ENCODE assay signal across 23 cellular contexts in the genomic region with DNA sequence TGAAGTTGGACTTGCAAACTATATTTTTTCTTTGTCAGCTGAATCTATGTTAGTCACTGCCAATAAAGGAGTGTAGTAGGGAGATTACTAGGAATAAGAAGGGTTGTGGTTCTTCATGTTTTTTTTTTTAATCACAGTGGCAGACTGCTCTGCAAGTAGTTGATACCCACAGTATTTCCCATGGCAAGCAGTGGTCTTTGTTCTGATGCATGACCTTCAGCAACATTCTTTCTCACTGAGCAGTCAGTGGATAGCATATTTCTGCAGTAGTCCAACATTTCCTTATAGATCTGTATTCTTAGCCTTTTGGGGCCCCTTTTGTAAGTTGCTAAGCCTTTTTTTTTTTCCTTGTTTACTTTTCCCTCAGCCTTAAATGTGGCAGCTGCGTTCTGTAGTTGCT.
DNase-seq lines count a peak whose midpoint lies in the region; ATAC-seq and TF ChIP-seq lines count a peak whose summit lies in the region.
"Had no signal": no experiment of that assay in that cellular context is flagged by ENCODE, and none has a peak within 500 bp of the region (broad histone marks: within the 10 kb centered on the region; RNA-seq: fewer than 3 reads in every experiment).

No MANE protein-coding gene starts in this region.

- in situ Hi-C loops in astrocyte of the spinal cord (cut with HindIII; ENCODE audit: low sequenced_read_pairs): no loop called here

- DNase-seq in AG10803 (ENCODE audit: low read depth) (peak; percentile 26), HT1080 (ENCODE audit: low read depth) (peak; percentile 68), astrocyte of the spinal cord (ENCODE audit: low read depth, low spot score) (peak; percentile 11), retinal pigment epithelial cell (ENCODE audit: low read depth) (peak; percentile 92), T-helper 1 cell (no peak)
- DNase-seq: C1 segment of cervical spinal cord; CD4-positive, alpha-beta memory T cell; COR-L47; EL; GDM1; HCEC 1CT; NCI-H1048; NCI-H1417; NCI-H1694; NCI-H2029 treated with DMSO at 0.1 percent for 48 hours; NCI-H446 treated with DMSO at 0.1 percent for 48 hours; NCI-H526; Right ventricle myocardium superior; RPMI8226 had no signal

- H3K4me3 ChIP-seq in AG10803 (ENCODE audit: low read length) (no peak overlapping the region), astrocyte of the spinal cord (ENCODE audit: low read depth, low read length) (no peak overlapping the region), retinal pigment epithelial cell (ENCODE audit: low read length) (no peak overlapping the region)
- H3K4me3 ChIP-seq: GM23338 had no signal

- TF ChIP-seq CTCF in AG10803 (conservative IDR thresholded peaks at IDR 0.05; ENCODE audit: low read length) (no peak), astrocyte of the spinal cord (IDR thresholded peaks at IDR 0.05; ENCODE audit: low read depth, low read length) (no peak), retinal pigment epithelial cell (conservative IDR thresholded peaks at IDR 0.05; ENCODE audit: low read depth, low read length) (no peak)

- ATAC-seq in HG02610 (IDR thresholded peaks at IDR 0.05; ENCODE audit: unreplicated experiment) (no peak), GM18870 (IDR thresholded peaks at IDR 0.05; ENCODE audit: unreplicated experiment) (no peak), SK-N-SH treated with all-trans-retinoic acid at 6 μM for 48 hours (no peak)
- ATAC-seq: GM23338 had no signal

TF ChIP-seq in SK-N-SH treated with all-trans-retinoic acid at 6 μM for 48 hours, 23 proteins besides CTCF, POLR2A, EP300 and RAD21:
- no peak for TF ChIP-seq BACH2 (CRISPR knock-in tag; IDR thresholded peaks at IDR 0.05; ENCODE audit: borderline replicate concordance)
- no peak for TF ChIP-seq CSDC2 (CRISPR knock-in tag; IDR thresholded peaks at IDR 0.05)
- no peak for TF ChIP-seq ZNF565 (CRISPR knock-in tag; conservative IDR thresholded peaks at IDR 0.05; ENCODE audit: low read depth)
- no peak for TF ChIP-seq SNAI2 (CRISPR knock-in tag; IDR thresholded peaks at IDR 0.05)
- no peak for TF ChIP-seq GLIS3 (CRISPR knock-in tag; IDR thresholded peaks at IDR 0.05)
- no peak for TF ChIP-seq ZC3H10 (CRISPR knock-in tag; IDR thresholded peaks at IDR 0.05)
- TF ChIP-seq CREB5 (CRISPR knock-in tag; IDR thresholded peaks at IDR 0.05; ENCODE audit: low read depth): no peak
- no peak for TF ChIP-seq TOX (CRISPR knock-in tag; IDR thresholded peaks at IDR 0.05; ENCODE audit: borderline replicate concordance)
- TF ChIP-seq OSR1 (CRISPR knock-in tag; IDR thresholded peaks at IDR 0.05): no peak

Comparison
In these comparisons a context has a peak if more than half of its experiments do, and no peak if none do; other contexts are left out.
1. DNase-seq: peak in AG10803 (single experiment), HT1080 (single experiment), astrocyte of the spinal cord (single experiment) and retinal pigment epithelial cell (single experiment); none in T-helper 1 cell (0 of 5).